Comparison of ENCODE assay signal across 14 cellular contexts in genomic region chr13:36211567-36211966, GRCh38. TPM values are rescaled to one million over a fixed set of nuclear protein-coding genes. Genes with fewer than 3 reads are reported as not detected.
DNase-seq lines count a peak whose midpoint lies in the region; ATAC-seq and TF ChIP-seq lines count a peak whose summit lies in the region.
"Had no signal": no experiment of that assay in that cellular context is flagged by ENCODE, and none has a peak within 500 bp of the region (broad histone marks: within the 10 kb centered on the region; RNA-seq: fewer than 3 reads in every experiment).

No MANE protein-coding gene starts in this region.

- POLR2A ChIA-PET in A673 (lab: Charles Lee; ENCODE audit: low non-redundant PET), result no interaction called here

- in situ Hi-C loops in astrocyte of the spinal cord (cut with HindIII; ENCODE audit: low sequenced_read_pairs), result no loop called here
- in situ Hi-C loops in GM23248 (cut with MboI), result no loop called here

- H3K79me2 ChIP-seq in GM23338 (replicated peaks; ENCODE audit: insufficient read depth), result no peaks in the 10 kb centered on the region
- no peaks in the 10 kb centered on the region for H3K79me2 ChIP-seq in neural progenitor cell (ENCODE audit: low read depth)
- no peaks in the 10 kb centered on the region for H3K79me2 ChIP-seq in GM23248 (ENCODE audit: insufficient read depth)

- H3K4me1 ChIP-seq in A673 (ENCODE audit: insufficient read depth, low read length, poor library complexity, severe bottlenecking), result peaks cover 11% of the 10 kb centered on the region
- peaks cover 13% of the 10 kb centered on the region; the same call in 1 of the 2 replicates for H3K4me1 ChIP-seq in GM23338 (ENCODE audit: insufficient read depth)
- peaks cover 21% of the 10 kb centered on the region for H3K4me1 ChIP-seq in neural progenitor cell
- no peaks in the 10 kb centered on the region for H3K4me1 ChIP-seq in GM23248 (ENCODE audit: insufficient read depth)

- no TSS peak for BruUV-seq in A673 (replicated peaks; lab: Mats Ljungman, UMichigan)

- no peaks in the 10 kb centered on the region; the same call in 1 of the 2 replicates for H3K9me2 ChIP-seq in GM23338 (ENCODE audit: insufficient read depth)
- no peaks in the 10 kb centered on the region for H3K9me2 ChIP-seq in GM23248 (ENCODE audit: insufficient read depth)

- peaks cover 10% of the 10 kb centered on the region; the same call in 2 of the 3 replicates for H3K9me3 Mint-ChIP-seq in GM23338
- H3K9me3 Mint-ChIP-seq in neural progenitor cell, result peaks cover 15% of the 10 kb centered on the region
- H3K9me3 Mint-ChIP-seq in endothelial cell (ENCODE audit: unreplicated experiment), result no peaks in the 10 kb centered on the region
- no peaks in the 10 kb centered on the region for H3K9me3 Mint-ChIP-seq in activated naive CD8-positive, alpha-beta T cell treated with anti-CD3 and anti-CD28 coated beads, Interleukin-2, amount 50 U/mL, for 24 hours

- H3F3A ChIP-seq in GM23338 (replicated peaks; ENCODE audit: low read depth), result no peaks in the 10 kb centered on the region; the same call in 1 of the 2 replicates
- peaks cover 21% of the 10 kb centered on the region for H3F3A ChIP-seq in neural progenitor cell (ENCODE audit: low read depth)
- H3F3A ChIP-seq in GM23248 (ENCODE audit: insufficient read depth), result no peaks in the 10 kb centered on the region

- DNase-seq in A673 (ENCODE audit: low spot score) (peak; percentile 45), GM23338 (ENCODE audit: low spot score) (no peak), astrocyte of the spinal cord (ENCODE audit: low read depth, low spot score) (peak; percentile 81), neural progenitor cell (ENCODE audit: low spot score) (no peak), GM23248 (no peak), endothelial cell (ENCODE audit: low spot score) (no peak)
- no peak for DNase-seq in activated naive CD8-positive, alpha-beta T cell treated with anti-CD3 and anti-CD28 coated beads, Interleukin-2, amount 50 U/mL, for 24 hours
- DNase-seq: CD8-positive, alpha-beta memory T cell; HCEC 1CT; MV-4-11; NCI-H146; NCI-H2081 treated with DMSO at 0.1 percent for 48 hours; NCI-H82 had no signal

- WGBS in GM23248 (ENCODE audit: low coverage in 1 of 2, low lambda C conversion rate in 2 of 2, missing lambda C conversion rate in 2 of 2), 2 experiments, result 65 to 66% methylated on average over 4 of the region's 4 CpGs

- H3K27ac ChIP-seq in A673 (ENCODE audit: low read depth, low read length, poor library complexity, severe bottlenecking) (no peak overlapping the region), GM23338 (ENCODE audit: low read depth) (peak overlapping the region; percentile 47; the same call in 1 of the 2 replicates), neural progenitor cell (no peak overlapping the region), GM23248 (no peak overlapping the region)

- H3K4me3 ChIP-seq in A673 (ENCODE audit: low read depth, low read length, poor library complexity, severe bottlenecking) (no peak overlapping the region), GM23338 (no peak overlapping the region), astrocyte of the spinal cord (ENCODE audit: low read depth, low read length) (no peak overlapping the region), neural progenitor cell (no peak overlapping the region), GM23248 (no peak overlapping the region)

- intact Hi-C loops in A673 (cut with micrococcal nuclease; ENCODE audit: unreplicated experiment), result no loop called here

- H3K36me3 Mint-ChIP-seq in GM23338 (ENCODE audit: low read depth) (peaks cover 10% of the 10 kb centered on the region; the same call in 2 of the 3 replicates), neural progenitor cell (no peaks in the 10 kb centered on the region), endothelial cell (ENCODE audit: low read depth, unreplicated experiment) (no peaks in the 10 kb centered on the region)
- no peaks in the 10 kb centered on the region for H3K36me3 Mint-ChIP-seq in activated naive CD8-positive, alpha-beta T cell treated with anti-CD3 and anti-CD28 coated beads, Interleukin-2, amount 50 U/mL, for 24 hours (ENCODE audit: low read depth)

- H3K9ac ChIP-seq in neural progenitor cell (no peak overlapping the region), GM23248 (no peak overlapping the region)

- CTCF ChIA-PET in A673 (lab: Charles Lee), result no interaction called here

- H3K36me3 ChIP-seq in A673 (ENCODE audit: insufficient read depth, low read length, poor library complexity, severe bottlenecking) (no peaks in the 10 kb centered on the region), GM23338 (ENCODE audit: insufficient read depth) (no peaks in the 10 kb centered on the region), neural progenitor cell (no peaks in the 10 kb centered on the region), GM23248 (ENCODE audit: low read depth) (no peaks in the 10 kb centered on the region)

- no peak overlapping the region for H3K4me3 Mint-ChIP-seq in GM23338
- no peak overlapping the region for H3K4me3 Mint-ChIP-seq in neural progenitor cell
- no peak overlapping the region for H3K4me3 Mint-ChIP-seq in endothelial cell (ENCODE audit: unreplicated experiment)
- H3K4me3 Mint-ChIP-seq in activated naive CD8-positive, alpha-beta T cell treated with anti-CD3 and anti-CD28 coated beads, Interleukin-2, amount 50 U/mL, for 24 hours, result no peak overlapping the region
- H3K4me3 Mint-ChIP-seq: CD8-positive, alpha-beta memory T cell had no signal

- H4K20me1 ChIP-seq in GM23338 (replicated peaks; ENCODE audit: insufficient read depth) (no peaks in the 10 kb centered on the region), neural progenitor cell (ENCODE audit: low read depth) (no peaks in the 10 kb centered on the region), GM23248 (ENCODE audit: insufficient read depth) (no peaks in the 10 kb centered on the region)

- TF ChIP-seq CTCF in A673 (conservative IDR thresholded peaks at IDR 0.05; ENCODE audit: low read depth, low read length), result no peak
- TF ChIP-seq CTCF in GM23338 (conservative IDR thresholded peaks at IDR 0.05; ENCODE audit: low read depth in 2 of 2), result no peak
- TF ChIP-seq CTCF in astrocyte of the spinal cord (IDR thresholded peaks at IDR 0.05; ENCODE audit: low read depth, low read length), result no peak
- TF ChIP-seq CTCF in neural progenitor cell (IDR thresholded peaks at IDR 0.05), result no peak
- TF ChIP-seq CTCF in endothelial cell (IDR thresholded peaks at IDR 0.05; ENCODE audit: unreplicated experiment), result no peak

- H3K27me3 ChIP-seq in A673 (replicated peaks; ENCODE audit: insufficient read depth, low read depth, low read length, poor library complexity) (no peaks in the 10 kb centered on the region), GM23338 (ENCODE audit: insufficient read depth) (no peaks in the 10 kb centered on the region), neural progenitor cell (no peaks in the 10 kb centered on the region), GM23248 (replicated peaks; ENCODE audit: insufficient read depth) (no peaks in the 10 kb centered on the region; the same call in 1 of the 2 replicates)

- peak; percentile 42; the same call in 1 of the 3 replicates for ATAC-seq in GM23338
- ATAC-seq in activated naive CD8-positive, alpha-beta T cell treated with anti-CD3 and anti-CD28 coated beads, Interleukin-2, amount 50 U/mL, for 24 hours, result no peak

- H3K27me3 Mint-ChIP-seq in GM23338 (ENCODE audit: insufficient read depth, low read depth, poor library complexity), result no peaks in the 10 kb centered on the region
- H3K27me3 Mint-ChIP-seq in neural progenitor cell (ENCODE audit: insufficient read depth, low read depth), result peaks cover 4% of the 10 kb centered on the region
- no peaks in the 10 kb centered on the region for H3K27me3 Mint-ChIP-seq in endothelial cell (ENCODE audit: unreplicated experiment)
- H3K27me3 Mint-ChIP-seq in activated naive CD8-positive, alpha-beta T cell treated with anti-CD3 and anti-CD28 coated beads, Interleukin-2, amount 50 U/mL, for 24 hours, result no peaks in the 10 kb centered on the region
- H3K27me3 Mint-ChIP-seq: CD8-positive, alpha-beta memory T cell had no signal

- H3K9me3 ChIP-seq in A673 (ENCODE audit: low read depth, low read length, poor library complexity, severe bottlenecking) (no peaks in the 10 kb centered on the region), neural progenitor cell (ENCODE audit: low read depth) (no peaks in the 10 kb centered on the region), GM23248 (ENCODE audit: low read depth) (no peaks in the 10 kb centered on the region)

- H3K4me2 ChIP-seq in GM23338 (no peak overlapping the region), neural progenitor cell (no peak overlapping the region), GM23248 (ENCODE audit: unreplicated experiment) (no peak overlapping the region)

- no peak overlapping the region for H3K27ac Mint-ChIP-seq in GM23338
- H3K27ac Mint-ChIP-seq in neural progenitor cell, result no peak overlapping the region
- no peak overlapping the region for H3K27ac Mint-ChIP-seq in endothelial cell (ENCODE audit: unreplicated experiment)
- no peak overlapping the region for H3K27ac Mint-ChIP-seq in activated naive CD8-positive, alpha-beta T cell treated with anti-CD3 and anti-CD28 coated beads, Interleukin-2, amount 50 U/mL, for 24 hours
- H3K27ac Mint-ChIP-seq: CD8-positive, alpha-beta memory T cell had no signal

- no peak overlapping the region for H2AFZ ChIP-seq in GM23338
- peak overlapping the region; percentile 60 for H2AFZ ChIP-seq in neural progenitor cell (replicated peaks)
- H2AFZ ChIP-seq in GM23248, result no peak overlapping the region

- H3K4me1 Mint-ChIP-seq in GM23338 (peaks cover 16% of the 10 kb centered on the region), neural progenitor cell (peaks cover 22% of the 10 kb centered on the region), endothelial cell (ENCODE audit: unreplicated experiment) (no peaks in the 10 kb centered on the region)
- no peaks in the 10 kb centered on the region for H3K4me1 Mint-ChIP-seq in activated naive CD8-positive, alpha-beta T cell treated with anti-CD3 and anti-CD28 coated beads, Interleukin-2, amount 50 U/mL, for 24 hours
- H3K4me1 Mint-ChIP-seq: CD8-positive, alpha-beta memory T cell had no signal

TF ChIP-seq in GM23338, 12 proteins besides CTCF, POLR2A, EP300 and RAD21 (continues in another document):
- TF ChIP-seq JUNB (IDR thresholded peaks at IDR 0.05; ENCODE audit: unreplicated experiment), result no peak
- no peak for TF ChIP-seq EZH2phosphoT487 (IDR thresholded peaks at IDR 0.05; ENCODE audit: unreplicated experiment)
- no peak for TF ChIP-seq ZNF114 (CRISPR knock-in tag; IDR thresholded peaks at IDR 0.05)
- TF ChIP-seq POLR2AphosphoS5 (IDR thresholded peaks at IDR 0.05; ENCODE audit: low read depth), result no peak

RNA-seq across cellular contexts. Expression of gene SOHLH2, which starts 2.8 kb away (rescaled TPM):
- total RNA-seq in A673 (2021), result 1.6 and 2.5 TPM in 2 replicates
- 2.8 and 3.5 TPM in 2 replicates for total RNA-seq in GM23338 (2014; rRNA removed; shearing (Covaris generic))
- 1.1 and 1.8 TPM in 2 replicates for polyA plus RNA-seq in GM23338 (2016; fragmentation: Nextera tagmentation; extraction: Ambion mirVana)
- total RNA-seq in neural progenitor cell (ENCODE audit: low replicate concordance), result 1.1 and 1.4 TPM in 2 replicates
- total RNA-seq in GM23248 (2014; rRNA removed; shearing (Covaris generic)), result not detected in 2 replicates
- not detected in 2 replicates for polyA plus RNA-seq in GM23248 (2016; fragmentation: Nextera tagmentation; extraction: Ambion mirVana)
- not detected for total RNA-seq in endothelial cell (ENCODE audit: unreplicated experiment)
- total RNA-seq: CD8-positive, alpha-beta memory T cell; HT-29 had no signal
- polyA plus RNA-seq: CD8-positive, alpha-beta memory T cell had no signal

Comparison
In these comparisons a context has a peak if more than half of its experiments do, and no peak if none do; other contexts are left out.
1. DNase-seq: peak in A673 (single experiment) and astrocyte of the spinal cord (single experiment); none in GM23338 (single experiment), neural progenitor cell (single experiment), GM23248 (single experiment), endothelial cell (single experiment) and activated naive CD8-positive, alpha-beta T cell treated with anti-CD3 and anti-CD28 coated beads, Interleukin-2, amount 50 U/mL, for 24 hours (single experiment).